In the genomic region with DNA sequence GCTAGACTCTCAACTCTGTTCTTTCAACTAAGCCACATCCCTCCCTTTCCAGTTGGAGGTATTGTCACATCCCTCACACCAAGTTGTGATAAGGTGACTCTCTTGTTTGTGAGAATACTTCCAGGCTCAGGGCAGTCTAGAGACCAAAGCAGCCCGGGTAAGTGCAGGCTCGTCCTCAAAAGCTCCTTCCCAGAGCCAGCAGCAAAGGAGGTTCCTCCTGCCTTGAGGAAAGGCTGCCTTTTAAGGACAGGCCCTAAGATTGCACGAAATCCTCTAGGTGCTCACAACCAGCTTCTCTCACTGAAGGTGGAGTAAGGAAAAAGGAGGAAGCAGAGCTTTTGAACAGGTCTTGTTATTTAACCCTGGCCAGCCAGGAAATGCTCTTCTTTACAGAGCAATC, we compare ENCODE assay signal across 1 cellular context.
TF ChIP-seq lines count a peak whose summit lies in the region.

No MANE protein-coding gene starts in this region.

TF ChIP-seq in GM23338, 12 proteins besides CTCF, POLR2A, EP300 and RAD21 (continued from another document):
- no peak for TF ChIP-seq ZNF462 (CRISPR knock-in tag; IDR thresholded peaks at IDR 0.05)
- no peak for TF ChIP-seq STAT1 (IDR thresholded peaks at IDR 0.05; ENCODE audit: unreplicated experiment)
- no peak for TF ChIP-seq NANOG (IDR thresholded peaks at IDR 0.05; ENCODE audit: borderline replicate concordance)
- no peak for TF ChIP-seq EZH2phosphoT487 (IDR thresholded peaks at IDR 0.05; ENCODE audit: unreplicated experiment)
